Comparison of ENCODE assay signal across 12 cellular contexts in genomic region chr13:99311137-99311536, GRCh38. TPM values are rescaled to one million over a fixed set of nuclear protein-coding genes. Genes with fewer than 3 reads are reported as not detected.
DNase-seq lines count a peak whose midpoint lies in the region; ATAC-seq, FAIRE-seq and TF ChIP-seq lines count a peak whose summit lies in the region.
"Had no signal": no experiment of that assay in that cellular context is flagged by ENCODE, and none has a peak within 500 bp of the region (broad histone marks: within the 10 kb centered on the region; RNA-seq: fewer than 3 reads in every experiment).

No MANE protein-coding gene starts in this region.

- no peak for TF ChIP-seq EP300 in GM12878 (IDR thresholded peaks at IDR 0.05; ENCODE audit: borderline replicate concordance in 1 of 2, control insufficient read depth in 1 of 2, low read depth in 2 of 2, low read length in 2 of 2)

- POLR2A ChIA-PET in GM12878 (lab: Charles Lee) (interaction anchor here (0.7 to 1.5 kb wide), 6 partner anchors 8 to 56 kb away, joined by 3 to 4 read pairs (median 4); no protein-coding TSS in a partner anchor), OCI-LY7 (lab: Charles Lee) (no interaction called here)

- H3K27ac Mint-ChIP-seq in osteocyte (ENCODE audit: unreplicated experiment) = peak overlapping the region; percentile 69

- no peak for TF ChIP-seq POLR2A in GM12892 (IDR thresholded peaks at IDR 0.05; ENCODE audit: low read depth, low read length)
- no peak for TF ChIP-seq POLR2A in GM12878 (IDR thresholded peaks at IDR 0.05; ENCODE audit: low read depth, low read length)
- no peak for TF ChIP-seq POLR2A in erythroblast (IDR thresholded peaks at IDR 0.05; ENCODE audit: low read length)

- H3K36me3 Mint-ChIP-seq in osteocyte (ENCODE audit: unreplicated experiment) = peaks cover 18% of the 10 kb centered on the region

- no peak for TF ChIP-seq CTCF in OCI-LY1 (IDR thresholded peaks at IDR 0.05; ENCODE audit: low read length)
- no peak for TF ChIP-seq CTCF in GM12878 (IDR thresholded peaks at IDR 0.05 in 2 of 3, conservative IDR thresholded peaks at IDR 0.05 in 1 of 3; ENCODE audit: control insufficient read depth in 2 of 3, extremely low read depth in 1 of 3, insufficient read depth in 1 of 3, low read depth in 3 of 3, low read length in 3 of 3)
- TF ChIP-seq CTCF in osteocyte (IDR thresholded peaks at IDR 0.05) = no peak
- TF ChIP-seq CTCF in OCI-LY7 (conservative IDR thresholded peaks at IDR 0.05; ENCODE audit: low read length) = no peak

- no peaks in the 10 kb centered on the region for H3K27me3 ChIP-seq in OCI-LY1 (ENCODE audit: insufficient read depth, low read length)
- H3K27me3 ChIP-seq in GM12878 (replicated peaks in 1 of 2; ENCODE audit: control insufficient read depth in 2 of 2, insufficient read depth in 2 of 2, low read length in 1 of 2) = no peaks in the 10 kb centered on the region

- H4K20me1 ChIP-seq in OCI-LY1 (ENCODE audit: insufficient read depth, low read length) (no peaks in the 10 kb centered on the region), GM12878 (ENCODE audit: control insufficient read depth, insufficient read depth) (no peaks in the 10 kb centered on the region), OCI-LY7 (ENCODE audit: insufficient read depth, low read length) (no peaks in the 10 kb centered on the region)

- H3F3A ChIP-seq in OCI-LY1 (ENCODE audit: insufficient read depth, low read length) = 0 out of 2 replicates have a peak, but pooled peaks cover 6% of the 10 kb centered on the region

- H3K36me3 ChIP-seq in OCI-LY1 (ENCODE audit: insufficient read depth, low read length) (peaks cover 13% of the 10 kb centered on the region), GM12878 (ENCODE audit: control insufficient read depth in 2 of 2, insufficient read depth in 2 of 2, low read length in 1 of 2) (peaks cover 0 to 8% of the 10 kb centered on the region in 2 experiments; a peak in 2 of 4 replicates), OCI-LY7 (ENCODE audit: insufficient read depth, low read length) (no peaks in the 10 kb centered on the region; the same call in 1 of the 2 replicates)

- in situ Hi-C loops in GM12878 (cut with MboI) = no loop called here

- H3K27ac ChIP-seq in OCI-LY1 (ENCODE audit: low read depth, low read length, poor library complexity, severe bottlenecking) (peak overlapping the region; percentile 85), GM12878 (ENCODE audit: control insufficient read depth, insufficient read depth) (peak overlapping the region; percentile 93), OCI-LY7 (ENCODE audit: low read depth, low read length, poor library complexity, severe bottlenecking) (no peak overlapping the region)
- H3K27ac ChIP-seq: SK-N-MC had no signal

- peak overlapping the region; percentile 25 for H3K4me2 ChIP-seq in OCI-LY1 (ENCODE audit: low read length)
- H3K4me2 ChIP-seq in GM12878 (ENCODE audit: control insufficient read depth, insufficient read depth) = peak overlapping the region; percentile 82
- H3K4me2 ChIP-seq in OCI-LY7 (ENCODE audit: low read length) = no peak overlapping the region

- H3K9me3 Mint-ChIP-seq in osteocyte (ENCODE audit: unreplicated experiment) = no peaks in the 10 kb centered on the region
- H3K9me3 Mint-ChIP-seq: IgD-negative memory B cell had no signal

- FAIRE-seq in GM12892 (lab: Jason Lieb, UNC) = peak; percentile 33
- FAIRE-seq in GM12878 (lab: Jason Lieb, UNC) = no peak
- FAIRE-seq: keratinocyte had no signal

- SMC1A ChIA-PET in GM12878 (lab: Charles Lee; ENCODE audit: uncharacterized antibody, unreplicated experiment) = interaction anchor here (0.7 to 3.5 kb wide), 15 partner anchors 8 to 77 kb away, joined by 3 to 28 read pairs (median 4); no protein-coding TSS in a partner anchor

- H3K4me3 Mint-ChIP-seq in osteocyte (ENCODE audit: unreplicated experiment) = no peak overlapping the region

- WGBS in GM12878 (ENCODE audit: insufficient coverage, insufficient replicate concordance, low lambda C conversion rate, missing lambda C conversion rate) = 56% methylated on average over 4 of the region's 4 CpGs

- 0 out of 3 replicates have a peak, but pooled peaks have one; percentile 6 for ATAC-seq in GM12878

- CTCF ChIA-PET in GM12878 (lab: Yijun Ruan, JAX) (interaction anchor here (0.9 to 1.6 kb wide), 2 partner anchors 13 to 42 kb away, joined by 4 read pairs; no protein-coding TSS in a partner anchor), OCI-LY7 (lab: Charles Lee; ENCODE audit: unreplicated experiment) (no interaction called here)

- H3K27me3 Mint-ChIP-seq in osteocyte (ENCODE audit: unreplicated experiment) = no peaks in the 10 kb centered on the region
- H3K27me3 Mint-ChIP-seq: IgD-negative memory B cell had no signal

- no peak for DNase-seq in GM12892 (ENCODE audit: insufficient read length)
- DNase-seq in GM12878 (ENCODE audit: low read depth, low spot score) = no peak
- no peak for DNase-seq in osteocyte (ENCODE audit: extremely low spot score, unreplicated experiment)
- no peak for DNase-seq in OCI-LY7 (ENCODE audit: low spot score)
- DNase-seq in mucosa of gallbladder (ENCODE audit: low spot score) = no peak
- DNase-seq in erythroblast (lab: John Stamatoyannopoulos, UW) = no peak
- DNase-seq in GM19238 (ENCODE audit: insufficient read length, low spot score) = no peak
- DNase-seq: NCI-H446 had no signal

- peaks cover 72% of the 10 kb centered on the region for H3K4me1 ChIP-seq in OCI-LY1 (ENCODE audit: insufficient read depth, low read length, severe bottlenecking)
- H3K4me1 ChIP-seq in GM12878 (ENCODE audit: control insufficient read depth, insufficient read depth, low read length) = peaks cover 52% of the 10 kb centered on the region
- H3K4me1 ChIP-seq in OCI-LY7 (ENCODE audit: insufficient read depth, low read length, poor library complexity, severe bottlenecking) = peaks cover 6% of the 10 kb centered on the region

- BruUV-seq in GM12878 (replicated peaks; lab: Mats Ljungman, UMichigan) (no TSS peak), OCI-LY7 (replicated peaks; lab: Mats Ljungman, UMichigan) (no TSS peak)

- intact Hi-C loops in GM12878 (cut with micrococcal nuclease; ENCODE audit: unreplicated experiment) (no loop called here), OCI-LY7 (cut with micrococcal nuclease; ENCODE audit: unreplicated experiment) (no loop called here)

- H3K9me2 ChIP-seq in OCI-LY1 (ENCODE audit: low read depth, low read length) (no peaks in the 10 kb centered on the region), OCI-LY7 (ENCODE audit: insufficient read depth, low read length) (no peaks in the 10 kb centered on the region)

- RAD21 ChIA-PET in GM12878 (lab: Charles Lee; ENCODE audit: unreplicated experiment) = interaction anchor here (0.9 to 2.8 kb wide), 8 partner anchors 10 to 125 kb away, joined by 3 to 17 read pairs (median 3); no protein-coding TSS in a partner anchor

- no peak overlapping the region for H2AFZ ChIP-seq in OCI-LY1 (ENCODE audit: low read length)
- H2AFZ ChIP-seq in GM12878 (ENCODE audit: control insufficient read depth, low read depth, low read length) = no peak overlapping the region
- no peak overlapping the region for H2AFZ ChIP-seq in OCI-LY7 (ENCODE audit: low read length)

- TF ChIP-seq RAD21 in GM12878 (IDR thresholded peaks at IDR 0.05; ENCODE audit: insufficient read depth, low read depth, low read length) = no peak

- H3K4me3 ChIP-seq in OCI-LY1 (ENCODE audit: low read depth, low read length, poor library complexity, severe bottlenecking) (no peak overlapping the region), GM12878 (peak overlapping the region; percentile 28; the same call in 1 of the 2 replicates), OCI-LY7 (ENCODE audit: low read depth, low read length, poor library complexity, severe bottlenecking) (no peak overlapping the region)
- H3K4me3 ChIP-seq: SK-N-MC had no signal

- peaks cover 57% of the 10 kb centered on the region for H3K4me1 Mint-ChIP-seq in osteocyte (ENCODE audit: unreplicated experiment)

- H3K9me3 ChIP-seq in OCI-LY1 (ENCODE audit: low read length) (no peaks in the 10 kb centered on the region), GM12878 (replicated peaks; ENCODE audit: control insufficient read depth, insufficient read depth, low read length) (no peaks in the 10 kb centered on the region), OCI-LY7 (ENCODE audit: low read length) (no peaks in the 10 kb centered on the region)

- peak overlapping the region; percentile 19; the same call in 1 of the 2 replicates for H3K9ac ChIP-seq in OCI-LY1 (ENCODE audit: low read length)
- peak overlapping the region; percentile 45 for H3K9ac ChIP-seq in GM12878 (ENCODE audit: control insufficient read depth, insufficient read depth, low read length)

- H3K79me2 ChIP-seq in OCI-LY1 (ENCODE audit: insufficient read depth, low read length) = peaks cover 28% of the 10 kb centered on the region
- H3K79me2 ChIP-seq in GM12878 (ENCODE audit: control insufficient read depth, insufficient read depth, low read length) = peaks cover 69% of the 10 kb centered on the region
- no peaks in the 10 kb centered on the region for H3K79me2 ChIP-seq in OCI-LY7 (ENCODE audit: insufficient read depth, low read depth, low read length)

RNA-seq across cellular contexts. Expression of gene GPR183, which starts 3.9 kb away (rescaled TPM):
- polyA plus RNA-seq in GM12892 (2012; ENCODE audit: missing spikeins) = 100 TPM
- total RNA-seq in GM12878 (2013; cell fraction: nucleolus; rRNA removed) = 568 and 600 TPM in 2 replicates
- total RNA-seq in GM12878 (2014; rRNA removed) = 200 and 238 TPM in 2 replicates
- total RNA-seq in GM12878 (2014; rRNA removed; fragmentation: Illumina TruSeq; extraction: Trizol) = 224 and 226 TPM in 2 replicates
- 138 TPM in 2 replicates for total RNA-seq in GM12878 (2021)
- 73.1 TPM for polyA plus RNA-seq in GM12878 (2011; ENCODE audit: low read depth)
- polyA plus RNA-seq in GM12878 (2011; rRNA removed) = 275 and 360 TPM in 2 replicates
- polyA plus RNA-seq in GM12878 (2011; cell fraction: cytosol; rRNA removed) = 142 and 158 TPM in 2 replicates
- polyA plus RNA-seq in GM12878 (2011; cell fraction: nucleus; rRNA removed) = 78.0 and 100 TPM in 2 replicates
- polyA plus RNA-seq in GM12878 (2012) = 60.7 and 150 TPM in 2 replicates
- 283 and 347 TPM in 2 replicates for polyA plus RNA-seq in GM12878 (2014; fragmentation: Illumina TruSeq; extraction: Trizol)
- 100 to 1,000 TPM; 333 to 669 TPM for polyA plus RNA-seq in GM12878 (2014; fragmentation: Nextera tagmentation; extraction: Ambion mirVana)
- 112 and 134 TPM in 2 replicates for polyA plus RNA-seq in GM12878 (2014; rRNA removed)
- 100 to 1,000 TPM; 209 to 225 TPM for polyA plus RNA-seq in GM12878 (2016; fragmentation: Nextera tagmentation; extraction: Ambion mirVana)
- 163 and 244 TPM in 2 replicates for polyA minus RNA-seq in GM12878 (2011; rRNA and poly(A)+ RNA removed)
- 51.7 and 55.7 TPM in 2 replicates for polyA minus RNA-seq in GM12878 (2011; cell fraction: cytosol; rRNA and poly(A)+ RNA removed)
- 52.0 and 53.2 TPM in 2 replicates for polyA minus RNA-seq in GM12878 (2011; cell fraction: nucleus; rRNA and poly(A)+ RNA removed)
- total RNA-seq in osteocyte = 0.19 TPM in 1 of 2 replicates, not detected in the other
- not detected in 2 replicates for total RNA-seq in OCI-LY7 (2014; rRNA removed; shearing (Covaris generic))
- total RNA-seq in OCI-LY7 (2022) = not detected in 2 replicates
- total RNA-seq in mucosa of gallbladder = 11.7 TPM
- polyA plus RNA-seq: keratinocyte had no signal

RNA-seq across cellular contexts. Expression of gene GPR18, which starts 53.0 kb away (rescaled TPM):
- polyA plus RNA-seq in GM12892 (2012; ENCODE audit: missing spikeins) = 0.76 TPM
- 1.7 and 2.5 TPM in 2 replicates for total RNA-seq in GM12878 (2013; cell fraction: nucleolus; rRNA removed)
- 4.9 and 5.1 TPM in 2 replicates for total RNA-seq in GM12878 (2014; rRNA removed)
- 5.3 and 6.2 TPM in 2 replicates for total RNA-seq in GM12878 (2014; rRNA removed; fragmentation: Illumina TruSeq; extraction: Trizol)
- total RNA-seq in GM12878 (2021) = 3.9 and 4.8 TPM in 2 replicates
- 2.3 TPM for polyA plus RNA-seq in GM12878 (2011; ENCODE audit: low read depth)
- 12.9 and 20.6 TPM in 2 replicates for polyA plus RNA-seq in GM12878 (2011; rRNA removed)
- 8.3 and 9.1 TPM in 2 replicates for polyA plus RNA-seq in GM12878 (2011; cell fraction: cytosol; rRNA removed)
- 8.1 and 9.8 TPM in 2 replicates for polyA plus RNA-seq in GM12878 (2011; cell fraction: nucleus; rRNA removed)
- polyA plus RNA-seq in GM12878 (2012) = 1.4 and 2.2 TPM in 2 replicates
- 8.4 and 12.7 TPM in 2 replicates for polyA plus RNA-seq in GM12878 (2014; fragmentation: Illumina TruSeq; extraction: Trizol)
- polyA plus RNA-seq in GM12878 (2014; fragmentation: Nextera tagmentation; extraction: Ambion mirVana) = 1 to 10 TPM; 3.9 to 8.4 TPM
- polyA plus RNA-seq in GM12878 (2014; rRNA removed) = 3.3 and 4.4 TPM in 2 replicates
- 1 to 10 TPM; 4.3 to 5.5 TPM for polyA plus RNA-seq in GM12878 (2016; fragmentation: Nextera tagmentation; extraction: Ambion mirVana)
- 18.5 and 26.6 TPM in 2 replicates for polyA minus RNA-seq in GM12878 (2011; rRNA and poly(A)+ RNA removed)
- 5.2 and 5.4 TPM in 2 replicates for polyA minus RNA-seq in GM12878 (2011; cell fraction: cytosol; rRNA and poly(A)+ RNA removed)
- polyA minus RNA-seq in GM12878 (2011; cell fraction: nucleus; rRNA and poly(A)+ RNA removed) = 7.4 and 9.3 TPM in 2 replicates
- total RNA-seq in osteocyte = not detected in 2 replicates
- 6.6 and 13.7 TPM in 2 replicates for total RNA-seq in OCI-LY7 (2014; rRNA removed; shearing (Covaris generic))
- 10.9 and 15.1 TPM in 2 replicates for total RNA-seq in OCI-LY7 (2022)
- 0.37 TPM for total RNA-seq in mucosa of gallbladder
- polyA plus RNA-seq: keratinocyte had no signal

Comparison
In these comparisons a context has a peak if more than half of its experiments do, and no peak if none do; other contexts are left out.
1. RNA of gene GPR183, which starts 3.9 kb away (total RNA-seq): 138 to 600 TPM in GM12878; 11.7 TPM in mucosa of gallbladder (single experiment), 0.19 TPM in osteocyte and not detected in OCI-LY7; every median in the first group is over 10 times any median in the second.